17 cellular contexts compared by ENCODE assay signal in genomic region chr3:71350998-71351397, GRCh38.
"Had no signal": no experiment of that assay in that cellular context is flagged by ENCODE, and none has a peak within 500 bp of the region (broad histone marks: within the 10 kb centered on the region; RNA-seq: fewer than 3 reads in every experiment).

No MANE protein-coding gene starts in this region.

- H3K27me3 ChIP-seq: brain microvascular endothelial cell, gastroesophageal sphincter, heart left ventricle, neutrophil, spleen, vagina had no signal

- H3K36me3 ChIP-seq: brain microvascular endothelial cell, gastroesophageal sphincter, heart left ventricle, spleen, vagina had no signal

- H3K4me3 ChIP-seq: coronary artery, gastroesophageal sphincter, heart left ventricle, mucosa of descending colon, spleen, vagina had no signal

- ATAC-seq: gastroesophageal sphincter, mucosa of descending colon, natural killer cell had no signal

- H3K27ac ChIP-seq: brain microvascular endothelial cell, gastroesophageal sphincter, neutrophil, spleen, vagina had no signal

- DNase-seq: activated CD4-positive, CD25-positive, alpha-beta regulatory T cell treated with anti-CD3 and anti-CD28 coated beads, Interleukin-2, amount 50 U/mL, for 72 hours; activated gamma-delta T cell; activated naive CD8-positive, alpha-beta T cell treated with anti-CD3 and anti-CD28 coated beads, Interleukin-2, amount 10 ng/mL, durations not matched to agents 7 days and 5 days; anterior cingulate cortex; brain microvascular endothelial cell; erythroblast; mesenchymal stem cell; mucosa of descending colon; natural killer cell; spleen; stimulated activated naive CD4-positive, alpha-beta T cell treated with Interleukin-2 at 50 U/mL for 16 hours; trophoblast cell had no signal

- H3K9me3 ChIP-seq: gastroesophageal sphincter, heart left ventricle, mucosa of descending colon, neutrophil, spleen, vagina had no signal
